Comparison of ENCODE assay signal across 9 cellular contexts in genomic region chr18:59996370-59996966, GRCh38.
DNase-seq lines count a peak whose midpoint lies in the region; ATAC-seq, FAIRE-seq and TF ChIP-seq lines count a peak whose summit lies in the region.
"Had no signal": no experiment of that assay in that cellular context is flagged by ENCODE, and none has a peak within 500 bp of the region (broad histone marks: within the 10 kb centered on the region; RNA-seq: fewer than 3 reads in every experiment).

No MANE protein-coding gene starts in this region.

- peaks cover 12% of the 10 kb centered on the region for H3K9me3 Mint-ChIP-seq in WTC11
- H3K9me3 Mint-ChIP-seq: central memory CD8-positive, alpha-beta T cell had no signal

- no peak overlapping the region for H3K4me3 ChIP-seq in kidney (ENCODE audit: low read length in 2 of 2)

- DNase-seq in stimulated activated CD4-positive, alpha-beta T cell treated with anti-CD3 and anti-CD28 coated beads, Interleukin-2, amount 100 ng/mL, for 48 hours: peak; percentile 5 to 8
- DNase-seq in stimulated activated CD4-positive, alpha-beta T cell treated with anti-CD3 and anti-CD28 coated beads, Interleukin-1b, Interleukin-23, amount 100 ng/mL, for 48 hours: no peak
- peak; percentile 70 for DNase-seq in NCI-H146 treated with DMSO at 0.1 percent for 48 hours (lab: John Stamatoyannopoulos, UW; ENCODE audit: unreplicated experiment)
- peak; percentile 49 for DNase-seq in WTC11 (ENCODE audit: low spot score)
- DNase-seq in kidney: no peak
- DNase-seq in islet precursor cell: no peak

- peak; percentile 59; the same call in 1 of the 2 replicates for TF ChIP-seq CTCF in WTC11 (IDR thresholded peaks at IDR 0.05)
- TF ChIP-seq CTCF in kidney (IDR thresholded peaks at IDR 0.05; ENCODE audit: borderline replicate concordance, extremely low read depth, insufficient read depth): peak; percentile 31

- no peaks in the 10 kb centered on the region for H3K9me3 ChIP-seq in kidney (ENCODE audit: control insufficient read depth in 1 of 2, low read length in 2 of 2)

- POLR2A ChIA-PET in WTC11 (lab: Charles Lee): interaction anchor here (0.6 to 1.1 kb wide), 2 partner anchors 156 to 179 kb away, joined by 3 read pairs; no protein-coding TSS in a partner anchor

- CTCF ChIA-PET in WTC11 (lab: Charles Lee): interaction anchor here (0.5 to 3.2 kb wide), 29 partner anchors 8 to 661 kb away, joined by 3 to 31 read pairs (median 4); partner anchors contain the start of gene MC4R

- H3K36me3 Mint-ChIP-seq in WTC11: peaks cover 5% of the 10 kb centered on the region

- no peaks in the 10 kb centered on the region for H3K4me1 Mint-ChIP-seq in WTC11
- H3K4me1 Mint-ChIP-seq: central memory CD8-positive, alpha-beta T cell had no signal

- no peaks in the 10 kb centered on the region for H3K27me3 Mint-ChIP-seq in WTC11 (ENCODE audit: low read depth)

- no peaks in the 10 kb centered on the region for H3K36me3 ChIP-seq in kidney (ENCODE audit: control insufficient read depth in 1 of 2, insufficient read depth in 2 of 2, low read length in 2 of 2)

- no peak overlapping the region for H3K27ac Mint-ChIP-seq in WTC11

- no peaks in the 10 kb centered on the region for H3K4me1 ChIP-seq in kidney (ENCODE audit: control insufficient read depth in 1 of 2, insufficient read depth in 1 of 2, low read depth in 1 of 2, low read length in 2 of 2)

- H3K4me3 Mint-ChIP-seq in WTC11: no peak overlapping the region
- H3K4me3 Mint-ChIP-seq: central memory CD8-positive, alpha-beta T cell had no signal

- ATAC-seq in HG02610 (IDR thresholded peaks at IDR 0.05; ENCODE audit: unreplicated experiment) (peak; percentile 61), WTC11 (peak; percentile 60), GM19324 (IDR thresholded peaks at IDR 0.05; ENCODE audit: low FRiP score, unreplicated experiment) (no peak)

- no peak overlapping the region for H3K27ac ChIP-seq in kidney (ENCODE audit: low read depth in 2 of 2, low read length in 2 of 2)

- intact Hi-C loops in kidney (cut with DNase I): loop anchor here (10.0 kb wide), 1 partner anchor 538 kb away; no protein-coding TSS in a partner anchor

- no peak overlapping the region for H3K9ac ChIP-seq in kidney (ENCODE audit: low read length in 2 of 2)

- no peak for FAIRE-seq in kidney (lab: Jason Lieb, UNC)

TF ChIP-seq in WTC11, 78 proteins besides CTCF, POLR2A, EP300 and RAD21 (continues in another document):
- TF ChIP-seq ZNF219 (CRISPR knock-in tag; IDR thresholded peaks at IDR 0.05; ENCODE audit: borderline replicate concordance) (no peak), HMGA2 (CRISPR knock-in tag; IDR thresholded peaks at IDR 0.05) (no peak), ZNF425 (CRISPR knock-in tag; conservative IDR thresholded peaks at IDR 0.05) (no peak), AFF4 (CRISPR knock-in tag; IDR thresholded peaks at IDR 0.05; ENCODE audit: borderline replicate concordance) (no peak), ZNF532 (CRISPR knock-in tag; IDR thresholded peaks at IDR 0.05; ENCODE audit: borderline replicate concordance) (no peak), ZNF423 (CRISPR knock-in tag; IDR thresholded peaks at IDR 0.05) (no peak), GTF2I (CRISPR knock-in tag; conservative IDR thresholded peaks at IDR 0.05) (no peak), OVOL2 (CRISPR knock-in tag; IDR thresholded peaks at IDR 0.05; ENCODE audit: borderline replicate concordance) (no peak), MAX (CRISPR knock-in tag; IDR thresholded peaks at IDR 0.05) (no peak), MYBL2 (CRISPR knock-in tag; IDR thresholded peaks at IDR 0.05) (no peak), ZBTB43 (CRISPR knock-in tag; IDR thresholded peaks at IDR 0.05) (no peak), SMAD4 (CRISPR knock-in tag; IDR thresholded peaks at IDR 0.05) (no peak), PRRX2 (CRISPR knock-in tag; IDR thresholded peaks at IDR 0.05) (no peak), NR2C2 (CRISPR knock-in tag; IDR thresholded peaks at IDR 0.05) (no peak)

Comparison
In these comparisons a context has a peak if more than half of its experiments do, and no peak if none do; other contexts are left out.
1. DNase-seq: peak in stimulated activated CD4-positive, alpha-beta T cell treated with anti-CD3 and anti-CD28 coated beads, Interleukin-2, amount 100 ng/mL, for 48 hours (2 of 2), NCI-H146 treated with DMSO at 0.1 percent for 48 hours (single experiment) and WTC11 (single experiment); none in stimulated activated CD4-positive, alpha-beta T cell treated with anti-CD3 and anti-CD28 coated beads, Interleukin-1b, Interleukin-23, amount 100 ng/mL, for 48 hours (single experiment), kidney (single experiment) and islet precursor cell (single experiment).